18 cellular contexts compared by ENCODE assay signal in the genomic region with DNA sequence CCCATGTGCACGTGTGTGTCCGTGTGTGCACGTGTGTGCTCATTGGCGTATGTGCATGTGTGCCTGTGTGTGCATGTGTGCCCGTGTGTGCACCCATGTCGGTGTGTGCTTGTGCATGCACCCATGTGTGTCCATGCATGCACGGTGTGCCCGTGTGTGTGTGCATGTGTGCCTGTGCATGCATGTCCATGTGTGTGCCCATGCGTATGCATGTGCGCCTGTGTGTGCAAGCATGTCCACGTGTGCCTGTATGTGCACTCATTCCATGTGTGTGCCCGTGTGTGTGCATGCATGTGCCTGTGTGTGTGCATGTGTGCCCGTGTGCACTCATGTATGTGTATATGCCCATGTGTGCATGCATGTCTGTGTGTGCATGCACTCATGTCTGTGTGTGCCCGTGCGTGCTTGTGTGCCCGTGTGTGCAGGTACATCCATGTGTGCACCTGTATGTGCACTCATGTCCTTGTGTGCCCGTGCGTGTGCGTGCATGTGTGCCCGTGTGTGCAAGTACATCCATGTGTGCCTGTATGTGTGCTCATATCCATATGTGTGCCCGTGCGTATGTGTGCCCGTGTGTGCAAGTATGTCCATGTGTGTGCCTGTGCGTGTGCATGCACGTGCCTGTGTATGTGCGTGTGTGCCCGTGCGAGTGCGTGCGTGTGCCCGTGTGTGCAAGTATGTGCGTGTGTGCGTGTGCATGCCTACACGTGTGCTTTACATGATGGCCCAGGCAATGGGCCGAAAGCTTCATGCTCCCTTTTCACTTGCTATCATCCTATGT. TPM values are rescaled to one million over a fixed set of nuclear protein-coding genes. Genes with fewer than 3 reads are reported as not detected.
"Had no signal": no experiment of that assay in that cellular context is flagged by ENCODE, and none has a peak within 500 bp of the region (broad histone marks: within the 10 kb centered on the region; RNA-seq: fewer than 3 reads in every experiment).

No MANE protein-coding gene starts in this region.

- H3K27ac ChIP-seq: epithelial cell of prostate had no signal

- ATAC-seq: activated T-cell treated with anti-CD3 and anti-CD28 coated beads, Interleukin-2, amount 50 U/mL, for 72 hours; T-helper 17 cell had no signal

- DNase-seq: activated CD4-positive, alpha-beta memory T cell treated with anti-CD3 and anti-CD28 coated beads for 36 hours; activated CD4-positive, CD25-positive, alpha-beta regulatory T cell treated with anti-CD3 and anti-CD28 coated beads, Interleukin-2, amount 50 U/mL, for 72 hours; activated CD8-positive, alpha-beta memory T cell treated with anti-CD3 and anti-CD28 coated beads, Interleukin-2, amount 50 U/mL, for 4 hours; activated naive CD4-positive, alpha-beta T cell; activated T-cell treated with anti-CD3 and anti-CD28 coated beads, Interleukin-2, amount 50 U/mL, for 72 hours; effector memory CD4-positive, alpha-beta T cell; hypothalamus; naive B cell; stimulated activated CD4-positive, alpha-beta T cell treated with anti-CD3 and anti-CD28 coated beads, Interleukin-12 subunit alpha, Interleukin-12 subunit beta, amount 100 ng/mL, for 4 hours; stimulated activated naive CD4-positive, alpha-beta T cell treated with Interleukin-2 at 50 U/mL for 16 hours; T-helper 17 cell; upper lobe of right lung had no signal

- H3K9me3 Mint-ChIP-seq: central memory CD8-positive, alpha-beta T cell had no signal

- H3K4me3 Mint-ChIP-seq: activated CD4-positive, alpha-beta memory T cell treated with anti-CD3 and anti-CD28 coated beads for 36 hours; activated T-cell treated with anti-CD3 and anti-CD28 coated beads, Interleukin-2, amount 50 U/mL, for 72 hours; central memory CD8-positive, alpha-beta T cell; naive B cell; T-helper 17 cell had no signal

- H3K36me3 Mint-ChIP-seq: activated CD4-positive, alpha-beta memory T cell treated with anti-CD3 and anti-CD28 coated beads for 36 hours; naive B cell had no signal

- H3K27ac Mint-ChIP-seq: activated CD4-positive, alpha-beta memory T cell treated with anti-CD3 and anti-CD28 coated beads for 36 hours; activated T-cell treated with anti-CD3 and anti-CD28 coated beads, Interleukin-2, amount 50 U/mL, for 72 hours; T-helper 17 cell had no signal

- H3K36me3 ChIP-seq: adrenal gland, upper lobe of right lung had no signal

- H3K4me3 ChIP-seq: adrenal gland, lung, upper lobe of right lung had no signal

- H3K27me3 Mint-ChIP-seq: activated CD4-positive, alpha-beta memory T cell treated with anti-CD3 and anti-CD28 coated beads for 36 hours; central memory CD8-positive, alpha-beta T cell; T-helper 17 cell had no signal

- H3K9me3 ChIP-seq: adrenal gland, upper lobe of right lung had no signal

RNA-seq across cellular contexts. Expression of a gene that starts 21.6 kb away (rescaled TPM):
- total RNA-seq: osteocyte had no signal

RNA-seq across cellular contexts. Expression of a gene that starts 35.7 kb away (rescaled TPM):
- total RNA-seq: activated CD4-positive, alpha-beta memory T cell treated with anti-CD3 and anti-CD28 coated beads for 36 hours; activated T-cell treated with anti-CD3 and anti-CD28 coated beads, Interleukin-2, amount 50 U/mL, for 72 hours; adrenal gland; lung; osteocyte; pulmonary artery endothelial cell; T-helper 17 cell; upper lobe of right lung had no signal
